10 cellular contexts compared by ENCODE assay signal in the genomic region with DNA sequence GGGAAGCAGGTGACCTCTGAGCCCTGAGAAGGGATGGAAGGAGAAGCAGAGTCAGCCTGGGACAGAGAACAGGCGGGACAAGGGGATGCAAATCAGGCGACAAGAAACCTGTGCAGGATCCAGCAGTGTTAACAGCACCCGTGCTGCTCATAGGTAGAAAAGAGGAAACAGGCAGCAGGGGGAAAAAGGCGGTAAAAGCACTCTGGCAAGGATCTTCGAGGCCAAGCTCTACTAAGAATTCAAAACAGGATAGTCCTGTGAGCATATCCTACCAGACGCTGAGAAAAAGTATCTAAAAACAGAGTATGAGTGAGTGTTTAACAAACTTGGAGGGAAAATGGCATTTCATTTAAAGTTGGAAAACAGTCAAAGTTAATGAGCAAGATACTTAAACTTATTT. TPM values are rescaled to one million over a fixed set of nuclear protein-coding genes. Genes with fewer than 3 reads are reported as not detected.
"Had no signal": no experiment of that assay in that cellular context is flagged by ENCODE, and none has a peak within 500 bp of the region (broad histone marks: within the 10 kb centered on the region; RNA-seq: fewer than 3 reads in every experiment).

No MANE protein-coding gene starts in this region.

- DNase-seq: IMR-90, KBM-7, KG1 had no signal

- ATAC-seq: HepG2, K562 had no signal

- FAIRE-seq: HepG2, HTR-8/SVneo, K562 had no signal

- H3K27ac Mint-ChIP-seq: IgD-negative memory B cell had no signal

- H3K4me1 Mint-ChIP-seq: IgD-negative memory B cell had no signal

- H3K4me3 Mint-ChIP-seq: IgD-negative memory B cell had no signal

- H3K4me3 ChIP-seq: K562 had no signal

- H3K27me3 Mint-ChIP-seq: IgD-negative memory B cell had no signal

- H3K36me3 Mint-ChIP-seq: IgD-negative memory B cell had no signal

- H3K27ac ChIP-seq: HL-60 had no signal

RNA-seq across cellular contexts. Expression of a gene that starts 16.7 kb away (rescaled TPM):
- total RNA-seq: HepG2, HT-29, HT1080, IMR-90, K562 had no signal
- polyA plus RNA-seq: HepG2, IgD-negative memory B cell, IMR-90, K562 had no signal
